23 cellular contexts compared by ENCODE assay signal in genomic region chr5:136699661-136700060, GRCh38.
"Had no signal": no experiment of that assay in that cellular context is flagged by ENCODE, and none has a peak within 500 bp of the region (broad histone marks: within the 10 kb centered on the region; RNA-seq: fewer than 3 reads in every experiment).

No MANE protein-coding gene starts in this region.

- H3K27ac ChIP-seq: ascending aorta, brain microvascular endothelial cell, hepatocyte, lower lobe of right lung, transverse colon had no signal

- H3K36me3 Mint-ChIP-seq: activated naive CD4-positive, alpha-beta T cell treated with anti-CD3 and anti-CD28 coated beads, Interleukin-2, amount 50 U/mL, for 72 hours; immature natural killer cell; naive B cell; stimulated activated naive B cell treated with anti-CD40 and anti-IgM and Interleukin-4, amounts not matched to agents 10 μg/mL and 1 μg/mL and 100 μg/mL, for 72 hours had no signal

- H3K36me3 ChIP-seq: ascending aorta, brain microvascular endothelial cell, lower lobe of right lung, transverse colon had no signal

- H3K9me3 Mint-ChIP-seq: activated B cell treated with CpG ODN at 0.5 μM for 24 hours; activated naive CD4-positive, alpha-beta T cell treated with anti-CD3 and anti-CD28 coated beads, Interleukin-2, amount 50 U/mL, for 72 hours; activated T-cell treated with anti-CD3 and anti-CD28 coated beads, Interleukin-2, amount 50 U/mL, for 24 hours; activated T-helper 17 cell treated with anti-CD3 and anti-CD28 coated beads, Interleukin-2, amount 50 U/mL, for 72 hours; neural crest cell; stimulated activated naive B cell treated with anti-CD40 and anti-IgM and Interleukin-4, amounts not matched to agents 10 μg/mL and 1 μg/mL and 100 μg/mL, for 72 hours had no signal

- H3K27ac Mint-ChIP-seq: activated B cell treated with CpG ODN at 0.5 μM for 24 hours; activated CD4-positive, alpha-beta T cell treated with anti-CD3 and anti-CD28 coated beads for 36 hours; activated naive CD4-positive, alpha-beta T cell treated with anti-CD3 and anti-CD28 coated beads, Interleukin-2, amount 50 U/mL, for 72 hours; activated T-cell treated with anti-CD3 and anti-CD28 coated beads, Interleukin-2, amount 50 U/mL, for 24 hours; activated T-helper 17 cell treated with anti-CD3 and anti-CD28 coated beads, Interleukin-2, amount 50 U/mL, for 72 hours; immature natural killer cell; naive B cell; stimulated activated naive B cell treated with anti-CD40 and anti-IgM and Interleukin-4, amounts not matched to agents 10 μg/mL and 1 μg/mL and 100 μg/mL, for 72 hours had no signal

- H3K4me3 Mint-ChIP-seq: activated B cell treated with CpG ODN at 0.5 μM for 24 hours; activated CD4-positive, alpha-beta T cell treated with anti-CD3 and anti-CD28 coated beads for 36 hours; activated T-cell treated with anti-CD3 and anti-CD28 coated beads, Interleukin-2, amount 50 U/mL, for 24 hours; activated T-helper 17 cell treated with anti-CD3 and anti-CD28 coated beads, Interleukin-2, amount 50 U/mL, for 72 hours; immature natural killer cell; naive B cell; neural crest cell; stimulated activated naive B cell treated with anti-CD40 and anti-IgM and Interleukin-4, amounts not matched to agents 10 μg/mL and 1 μg/mL and 100 μg/mL, for 72 hours had no signal

- H3K79me2 ChIP-seq: hepatocyte had no signal

- H3K27me3 ChIP-seq: ascending aorta, brain microvascular endothelial cell, hepatocyte, transverse colon had no signal

- H3K4me3 ChIP-seq: ascending aorta, hepatocyte, lower lobe of right lung, transverse colon had no signal

- H3K9me3 ChIP-seq: ascending aorta, lower lobe of right lung, transverse colon had no signal

- H3K4me2 ChIP-seq: hepatocyte had no signal

- H3K4me1 ChIP-seq: ascending aorta, lower lobe of right lung, transverse colon had no signal

- DNase-seq: activated B cell treated with CpG ODN at 0.5 μM for 24 hours; activated CD4-positive, alpha-beta T cell treated with anti-CD3 and anti-CD28 coated beads for 36 hours; activated CD4-positive, alpha-beta T cell treated with anti-CD3 and anti-CD28 coated beads, Interleukin-2, amount 50 U/mL, for 4 hours; activated CD8-positive, alpha-beta memory T cell treated with anti-CD3 and anti-CD28 coated beads for 24 hours; activated CD8-positive, alpha-beta memory T cell treated with anti-CD3 and anti-CD28 coated beads, Interleukin-2, amount 50 U/mL, for 4 hours; activated T-cell treated with anti-CD3 and anti-CD28 coated beads, Interleukin-2, amount 50 U/mL, for 24 hours; brain microvascular endothelial cell; caudate nucleus; dermis blood vessel endothelial cell; effector memory CD4-positive, alpha-beta T cell; foreskin melanocyte; immature natural killer cell; lower lobe of right lung; naive B cell; stimulated activated CD4-positive, alpha-beta T cell treated with anti-CD3 and anti-CD28 coated beads, Interleukin-2, amount 100 ng/mL, for 48 hours; stimulated activated CD8-positive, alpha-beta memory T cell treated with anti-CD3 and anti-CD28 coated beads, Interleukin-4, amount 100 ng/mL, for 48 hours; stimulated activated naive B cell treated with anti-CD40 and anti-IgM and Interleukin-4, amounts not matched to agents 10 μg/mL and 1 μg/mL and 100 μg/mL, for 72 hours; transverse colon had no signal

- H2AFZ ChIP-seq: hepatocyte had no signal

- H3K4me1 Mint-ChIP-seq: activated B cell treated with CpG ODN at 0.5 μM for 24 hours; activated CD4-positive, alpha-beta T cell treated with anti-CD3 and anti-CD28 coated beads for 36 hours; activated T-helper 17 cell treated with anti-CD3 and anti-CD28 coated beads, Interleukin-2, amount 50 U/mL, for 72 hours; immature natural killer cell; naive B cell; neural crest cell; stimulated activated naive B cell treated with anti-CD40 and anti-IgM and Interleukin-4, amounts not matched to agents 10 μg/mL and 1 μg/mL and 100 μg/mL, for 72 hours had no signal

- H3K27me3 Mint-ChIP-seq: activated B cell treated with CpG ODN at 0.5 μM for 24 hours; activated T-cell treated with anti-CD3 and anti-CD28 coated beads, Interleukin-2, amount 50 U/mL, for 24 hours; activated T-helper 17 cell treated with anti-CD3 and anti-CD28 coated beads, Interleukin-2, amount 50 U/mL, for 72 hours; naive B cell had no signal
